In genomic region chr6:431986-432385, GRCh38 we compare ENCODE assay signal across 14 cellular contexts. TPM values are rescaled to one million over a fixed set of nuclear protein-coding genes. Genes with fewer than 3 reads are reported as not detected.
DNase-seq lines count a peak whose midpoint lies in the region; ATAC-seq, FAIRE-seq and TF ChIP-seq lines count a peak whose summit lies in the region.
"Had no signal": no experiment of that assay in that cellular context is flagged by ENCODE, and none has a peak within 500 bp of the region (broad histone marks: within the 10 kb centered on the region; RNA-seq: fewer than 3 reads in every experiment).

No MANE protein-coding gene starts in this region.

- TF ChIP-seq POLR2A in stomach (IDR thresholded peaks at IDR 0.05), result no peak

- H3K27me3 ChIP-seq in astrocyte (ENCODE audit: insufficient read depth, low read length), result peaks cover 13% of the 10 kb centered on the region
- no peaks in the 10 kb centered on the region for H3K27me3 ChIP-seq in neural progenitor cell
- H3K27me3 ChIP-seq in stomach, result peaks cover 0 to 11% (median 0%) of the 10 kb centered on the region in 3 donors
- H3K27me3 ChIP-seq: right lobe of liver had no signal

- FAIRE-seq in astrocyte (lab: Jason Lieb, UNC), result no peak

- H4K20me1 ChIP-seq in astrocyte (ENCODE audit: insufficient read depth, low read length) (no peaks in the 10 kb centered on the region), neural progenitor cell (ENCODE audit: low read depth) (no peaks in the 10 kb centered on the region)

- H3K9me3 Mint-ChIP-seq in astrocyte (ENCODE audit: unreplicated experiment), result peaks cover 5% of the 10 kb centered on the region
- H3K9me3 Mint-ChIP-seq in neural progenitor cell, result peaks cover 3% of the 10 kb centered on the region

- peak; percentile 35 for ATAC-seq in GM21529 (IDR thresholded peaks at IDR 0.05; ENCODE audit: unreplicated experiment)
- no peak for ATAC-seq in GM19324 (IDR thresholded peaks at IDR 0.05; ENCODE audit: low FRiP score, unreplicated experiment)
- ATAC-seq: heart left ventricle, right lobe of liver had no signal

- TF ChIP-seq EP300 in stomach (IDR thresholded peaks at IDR 0.05), result no peak

- H3K36me3 ChIP-seq in astrocyte (ENCODE audit: insufficient read depth, low read length) (no peaks in the 10 kb centered on the region), neural progenitor cell (no peaks in the 10 kb centered on the region), stomach (no peaks in the 10 kb centered on the region)
- H3K36me3 ChIP-seq: heart left ventricle, right lobe of liver had no signal

- TF ChIP-seq CTCF in astrocyte (IDR thresholded peaks at IDR 0.05; ENCODE audit: insufficient read depth, low read depth, low read length), result no peak
- TF ChIP-seq CTCF in neural progenitor cell (IDR thresholded peaks at IDR 0.05), result no peak
- TF ChIP-seq CTCF in stomach (IDR thresholded peaks at IDR 0.05), result no peak

- H2AFZ ChIP-seq in astrocyte (ENCODE audit: low read depth, low read length) (no peak overlapping the region), neural progenitor cell (replicated peaks) (no peak overlapping the region)

- DNase-seq in UCSD-AML1 (lab: John Stamatoyannopoulos, UW; ENCODE audit: unreplicated experiment) (peak; percentile 31), astrocyte (ENCODE audit: low read depth) (peak; percentile 12), neural progenitor cell (ENCODE audit: low spot score) (no peak), hepatic stellate cell (ENCODE audit: low spot score) (no peak), stomach (no peak)
- peak; percentile 41 for DNase-seq in stimulated activated CD4-positive, alpha-beta T cell treated with anti-CD3 and anti-CD28 coated beads, Interleukin-4, amount 100 ng/mL, for 1 hour
- DNase-seq: activated gamma-delta T cell, dorsolateral prefrontal cortex, heart left ventricle, NCI-H1105 treated with DMSO at 0.1 percent for 48 hours, right lobe of liver had no signal

- H3K27ac ChIP-seq in astrocyte (ENCODE audit: low read depth, low read length) (no peak overlapping the region), neural progenitor cell (no peak overlapping the region), stomach (no peak overlapping the region)
- H3K27ac ChIP-seq: dorsolateral prefrontal cortex, heart left ventricle, right lobe of liver had no signal

- H3K27ac Mint-ChIP-seq in astrocyte (ENCODE audit: unreplicated experiment), result no peak overlapping the region
- no peak overlapping the region for H3K27ac Mint-ChIP-seq in neural progenitor cell
- H3K27ac Mint-ChIP-seq: CD14-positive monocyte had no signal

- H3K27me3 Mint-ChIP-seq in astrocyte (ENCODE audit: low read depth, unreplicated experiment) (peaks cover 17% of the 10 kb centered on the region), neural progenitor cell (ENCODE audit: insufficient read depth, low read depth) (peaks cover 3% of the 10 kb centered on the region)

- no peaks in the 10 kb centered on the region for H3F3A ChIP-seq in neural progenitor cell (ENCODE audit: low read depth)

- intact Hi-C loops in stomach (cut with DNase I; ENCODE audit: low total_unique reads), result no loop called here

- WGBS in stomach, 5 donors, result 67 to 73% (median 69%) methylated on average over 6 of the region's 6 CpGs

- H3K9me3 ChIP-seq in astrocyte (ENCODE audit: insufficient read depth, low read depth, low read length) (peaks cover 4% of the 10 kb centered on the region), neural progenitor cell (ENCODE audit: low read depth) (no peaks in the 10 kb centered on the region), stomach (no peaks in the 10 kb centered on the region)
- H3K9me3 ChIP-seq: heart left ventricle, right lobe of liver had no signal

- H3K4me1 ChIP-seq in astrocyte (ENCODE audit: insufficient read depth, low read length), result peaks cover 3% of the 10 kb centered on the region
- H3K4me1 ChIP-seq in neural progenitor cell, result no peaks in the 10 kb centered on the region
- no peaks in the 10 kb centered on the region for H3K4me1 ChIP-seq in stomach
- H3K4me1 ChIP-seq: right lobe of liver had no signal

- H3K4me3 ChIP-seq in astrocyte (ENCODE audit: insufficient read depth, low read depth, low read length) (no peak overlapping the region), neural progenitor cell (no peak overlapping the region), stomach (no peak overlapping the region)
- H3K4me3 ChIP-seq: dorsolateral prefrontal cortex, heart left ventricle, right lobe of liver had no signal

- H3K36me3 Mint-ChIP-seq in astrocyte (ENCODE audit: low read depth, unreplicated experiment) (no peaks in the 10 kb centered on the region), neural progenitor cell (no peaks in the 10 kb centered on the region)
- H3K36me3 Mint-ChIP-seq: CD14-positive monocyte had no signal

- H3K4me3 Mint-ChIP-seq in astrocyte (ENCODE audit: unreplicated experiment) (no peak overlapping the region), neural progenitor cell (no peak overlapping the region)

- H3K4me1 Mint-ChIP-seq in astrocyte (ENCODE audit: low read depth, unreplicated experiment), result peaks cover 9% of the 10 kb centered on the region
- peaks cover 4% of the 10 kb centered on the region for H3K4me1 Mint-ChIP-seq in neural progenitor cell

- H3K4me2 ChIP-seq in astrocyte (ENCODE audit: low read length) (no peak overlapping the region), neural progenitor cell (no peak overlapping the region)

- H3K9ac ChIP-seq in astrocyte (ENCODE audit: low read length) (no peak overlapping the region), neural progenitor cell (no peak overlapping the region)

- no peaks in the 10 kb centered on the region for H3K79me2 ChIP-seq in astrocyte (ENCODE audit: insufficient read depth, low read length)
- no peaks in the 10 kb centered on the region for H3K79me2 ChIP-seq in neural progenitor cell (ENCODE audit: low read depth)

RNA-seq across cellular contexts. Expression of gene IRF4, which starts 40.4 kb away (rescaled TPM):
- 0.30 TPM in 1 of 2 replicates, not detected in the other for total RNA-seq in astrocyte
- total RNA-seq in neural progenitor cell (ENCODE audit: low replicate concordance), result 0.11 and 0.53 TPM in 2 replicates
- 1 to 10 TPM in 4 of 5 donors, not detected in 1; 2.6 to 7.0 (median 5.9) TPM for total RNA-seq in stomach
- 1 to 10 TPM in 1 of 3 donors, under 1 TPM in 2; 0.48 to 1.1 (median 0.56) TPM for polyA plus RNA-seq in stomach

Comparison
In these comparisons a context has a peak if more than half of its experiments do, and no peak if none do; other contexts are left out.
1. DNase-seq: peak in UCSD-AML1 (single experiment), astrocyte (single experiment) and stimulated activated CD4-positive, alpha-beta T cell treated with anti-CD3 and anti-CD28 coated beads, Interleukin-4, amount 100 ng/mL, for 1 hour (single experiment); none in neural progenitor cell (single experiment), hepatic stellate cell (single experiment) and stomach (single experiment).